2 cellular contexts compared by ENCODE assay signal in genomic region chr6:90547079-90547478, GRCh38.
TF ChIP-seq lines count a peak whose summit lies in the region.

No MANE protein-coding gene starts in this region.

TF ChIP-seq in GM23338, 12 proteins besides CTCF, POLR2A, EP300 and RAD21 (continued from another document):
- no peak for TF ChIP-seq REST (IDR thresholded peaks at IDR 0.05; ENCODE audit: unreplicated experiment)
- no peak for TF ChIP-seq STAT1 (IDR thresholded peaks at IDR 0.05; ENCODE audit: unreplicated experiment)
- no peak for TF ChIP-seq JUNB (IDR thresholded peaks at IDR 0.05; ENCODE audit: unreplicated experiment)
- TF ChIP-seq CREB1 (CRISPR knock-in tag; IDR thresholded peaks at IDR 0.05; ENCODE audit: low read depth) = no peak
- no peak for TF ChIP-seq EZH2phosphoT487 (IDR thresholded peaks at IDR 0.05; ENCODE audit: unreplicated experiment)
- no peak for TF ChIP-seq NANOG (IDR thresholded peaks at IDR 0.05; ENCODE audit: borderline replicate concordance)
- no peak for TF ChIP-seq ETS1 (IDR thresholded peaks at IDR 0.05)
- no peak for TF ChIP-seq ZNF462 (CRISPR knock-in tag; IDR thresholded peaks at IDR 0.05)
- TF ChIP-seq EZH2 (IDR thresholded peaks at IDR 0.05; ENCODE audit: low read depth, unreplicated experiment) = no peak
- TF ChIP-seq POLR2AphosphoS5 (IDR thresholded peaks at IDR 0.05; ENCODE audit: low read depth) = no peak
- TF ChIP-seq ZNF331 (CRISPR knock-in tag; IDR thresholded peaks at IDR 0.05; ENCODE audit: low read depth) = no peak

TF ChIP-seq in WTC11, 78 proteins besides CTCF, POLR2A, EP300 and RAD21 (continued from another document):
- TF ChIP-seq HMGXB4 (CRISPR knock-in tag; IDR thresholded peaks at IDR 0.05) = no peak
- TF ChIP-seq ZNF423 (CRISPR knock-in tag; IDR thresholded peaks at IDR 0.05) = no peak
- no peak for TF ChIP-seq ELF4 (CRISPR knock-in tag; IDR thresholded peaks at IDR 0.05; ENCODE audit: low read depth)
- no peak for TF ChIP-seq TP53 (CRISPR knock-in tag; IDR thresholded peaks at IDR 0.05)
- TF ChIP-seq ZNF425 (CRISPR knock-in tag; conservative IDR thresholded peaks at IDR 0.05) = no peak
- TF ChIP-seq ZNF512 (CRISPR knock-in tag; IDR thresholded peaks at IDR 0.05; ENCODE audit: borderline replicate concordance) = no peak
- no peak for TF ChIP-seq PRDM15 (CRISPR knock-in tag; IDR thresholded peaks at IDR 0.05)
- no peak for TF ChIP-seq CBFB (CRISPR knock-in tag; IDR thresholded peaks at IDR 0.05; ENCODE audit: low read depth)
- no peak for TF ChIP-seq IRF2 (CRISPR knock-in tag; IDR thresholded peaks at IDR 0.05; ENCODE audit: borderline replicate concordance, low read depth)
- no peak for TF ChIP-seq GABPB1 (CRISPR knock-in tag; IDR thresholded peaks at IDR 0.05)
- TF ChIP-seq MAX (CRISPR knock-in tag; IDR thresholded peaks at IDR 0.05) = no peak
